Comparison of ENCODE assay signal across 26 cellular contexts in the genomic region with DNA sequence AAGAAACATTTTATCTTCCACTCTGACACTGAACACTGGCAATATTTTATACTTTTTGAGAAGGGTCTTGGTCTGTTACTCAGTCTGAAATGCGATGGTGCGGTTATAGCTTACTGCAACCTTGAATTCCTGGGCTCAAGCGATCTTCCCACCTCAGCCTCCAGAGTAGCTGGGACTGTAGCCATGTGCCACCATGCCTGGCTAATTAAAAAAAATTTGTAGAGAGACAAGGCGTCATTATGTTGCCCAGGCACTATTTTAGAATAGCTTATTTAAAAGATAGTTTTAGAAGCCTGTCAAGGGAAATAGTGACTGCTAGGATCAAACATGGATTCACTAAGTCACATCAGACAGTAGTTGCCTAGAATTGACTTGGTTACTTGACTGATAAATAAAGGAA.
"Had no signal": no experiment of that assay in that cellular context is flagged by ENCODE, and none has a peak within 500 bp of the region (broad histone marks: within the 10 kb centered on the region; RNA-seq: fewer than 3 reads in every experiment).

No MANE protein-coding gene starts in this region.

- H3K27ac ChIP-seq: HL-60, PC-9, Peyer's patch had no signal

- H3K36me3 ChIP-seq: Peyer's patch had no signal

- H3K4me2 ChIP-seq: PC-9, SK-N-SH had no signal

- ATAC-seq: T-cell had no signal

- H3K4me3 ChIP-seq: PC-9, Peyer's patch had no signal

- DNase-seq: Karpas-422, KBM-7, MV-4-11, NCI-H1048, NCI-H1105, NCI-H1417, NCI-H1436 treated with DMSO at 0.1 percent for 48 hours, NCI-H1694, NCI-H187 treated with DMSO at 0.1 percent for 48 hours, NCI-H2029 treated with DMSO at 0.1 percent for 48 hours, NCI-H2171 treated with DMSO at 0.1 percent for 48 hours, NCI-H345, NCI-H446 treated with DMSO at 0.1 percent for 48 hours, NCI-H510A treated with DMSO at 0.1 percent for 48 hours, NCI-H526 treated with DMSO at 0.1 percent for 48 hours, NCI-H748 treated with DMSO at 0.1 percent for 48 hours, OCI-M1, PC-9, Peyer's patch, Right ventricle myocardium superior, RPMI8226, SK-N-SH, SW 1271, T-cell had no signal

- H3K27me3 ChIP-seq: Peyer's patch had no signal

- H3K27me3 Mint-ChIP-seq: T-cell had no signal

- H2AFZ ChIP-seq: PC-9 had no signal

- H3K27ac Mint-ChIP-seq: T-cell; T-helper 1 cell treated with Interleukin-12 subunit alpha and Interleukin-12 subunit beta and Interleukin-4 antibody, amounts not matched to agents 30 μg/mL and 1 μg/mL, for 36 hours had no signal

- H3K9ac ChIP-seq: SK-N-SH had no signal

- H3K9me3 Mint-ChIP-seq: T-cell; T-helper 1 cell treated with Interleukin-12 subunit alpha and Interleukin-12 subunit beta and Interleukin-4 antibody, amounts not matched to agents 30 μg/mL and 1 μg/mL, for 36 hours had no signal

- H3K4me3 Mint-ChIP-seq: T-cell; T-helper 1 cell treated with Interleukin-12 subunit alpha and Interleukin-12 subunit beta and Interleukin-4 antibody, amounts not matched to agents 30 μg/mL and 1 μg/mL, for 36 hours had no signal

- H3K9me2 ChIP-seq: SK-N-SH had no signal

- H3K9me3 ChIP-seq: Peyer's patch, SK-N-SH had no signal
